ENCODE assay signal across 25 cellular contexts in genomic region chr15:74336061-74337005, GRCh38. TPM values are rescaled to one million over a fixed set of nuclear protein-coding genes. Genes with fewer than 3 reads are reported as not detected.
DNase-seq lines count a peak whose midpoint lies in the region; ATAC-seq, FAIRE-seq and TF ChIP-seq lines count a peak whose summit lies in the region.
"Had no signal": no experiment of that assay in that cellular context is flagged by ENCODE, and none has a peak within 500 bp of the region (broad histone marks: within the 10 kb centered on the region; RNA-seq: fewer than 3 reads in every experiment).

No MANE protein-coding gene starts in this region.

- H3K36me3 Mint-ChIP-seq in WTC11: no peaks in the 10 kb centered on the region
- H3K36me3 Mint-ChIP-seq in immature natural killer cell: no peaks in the 10 kb centered on the region
- H3K36me3 Mint-ChIP-seq in activated CD4-positive, alpha-beta memory T cell treated with anti-CD3 and anti-CD28 coated beads, Interleukin-2, amount 10 ng/mL, durations not matched to agents 7 days and 5 days (ENCODE audit: low read depth): no peaks in the 10 kb centered on the region
- H3K36me3 Mint-ChIP-seq: naive thymus-derived CD8-positive, alpha-beta T cell had no signal

- H3K4me3 Mint-ChIP-seq in WTC11 (no peak overlapping the region), immature natural killer cell (no peak overlapping the region)
- H3K4me3 Mint-ChIP-seq in activated CD4-positive, alpha-beta memory T cell treated with anti-CD3 and anti-CD28 coated beads, Interleukin-2, amount 10 ng/mL, durations not matched to agents 7 days and 5 days: no peak overlapping the region
- H3K4me3 Mint-ChIP-seq: naive thymus-derived CD8-positive, alpha-beta T cell had no signal

- H3K36me3 ChIP-seq in HepG2 (replicated peaks in 1 of 2; ENCODE audit: control insufficient read depth in 1 of 2, insufficient read depth in 2 of 2, low read length in 2 of 2) (no peaks in the 10 kb centered on the region), right lobe of liver (no peaks in the 10 kb centered on the region)
- H3K36me3 ChIP-seq: ascending aorta, heart right ventricle, tibial artery had no signal

- H4K20me1 ChIP-seq in HepG2 (ENCODE audit: insufficient read depth, low read length): no peaks in the 10 kb centered on the region

- WGBS in HepG2 (ENCODE audit: low lambda C conversion rate): 26% methylated on average over 8 of the region's 9 CpGs
- WGBS in right lobe of liver (ENCODE audit: insufficient coverage, low coverage, low lambda C conversion rate, missing lambda C conversion rate): 63% methylated on average over 3 of the region's 9 CpGs

- no peak for TF ChIP-seq RAD21 in HepG2 (CRISPR knock-in tag; IDR thresholded peaks at IDR 0.05)

- H3K27me3 Mint-ChIP-seq in WTC11 (ENCODE audit: low read depth) (peaks cover 3% of the 10 kb centered on the region), immature natural killer cell (ENCODE audit: low read depth in 3 of 3) (peaks cover 3 to 4% (median 3%) of the 10 kb centered on the region in 3 donors)
- H3K27me3 Mint-ChIP-seq in activated CD4-positive, alpha-beta memory T cell treated with anti-CD3 and anti-CD28 coated beads, Interleukin-2, amount 10 ng/mL, durations not matched to agents 7 days and 5 days: peaks cover 5% of the 10 kb centered on the region
- H3K27me3 Mint-ChIP-seq: naive thymus-derived CD8-positive, alpha-beta T cell had no signal

- TF ChIP-seq CTCF in HepG2 (CRISPR knock-in tag; IDR thresholded peaks at IDR 0.05) (no peak), right lobe of liver (IDR thresholded peaks at IDR 0.05) (no peak), WTC11 (IDR thresholded peaks at IDR 0.05) (no peak), foreskin fibroblast (IDR thresholded peaks at IDR 0.05; ENCODE audit: low read depth, low read length) (no peak)

- CTCF ChIA-PET in HepG2 (lab: Yijun Ruan, JAX; ENCODE audit: low intra/inter-chr PET ratio, low total read pairs): no interaction called here
- CTCF ChIA-PET in WTC11 (lab: Charles Lee): interaction anchor here (0.6 to 2.2 kb wide), 9 partner anchors 13 to 363 kb away, joined by 3 to 6 read pairs (median 5); no protein-coding TSS in a partner anchor
- CTCF ChIA-PET in activated CD4-positive, alpha-beta memory T cell treated with anti-CD3 and anti-CD28 coated beads, Interleukin-2, amount 10 ng/mL, durations not matched to agents 7 days and 5 days (lab: Charles Lee): no interaction called here

- H3K9me3 ChIP-seq in HepG2 (ENCODE audit: low read length): no peaks in the 10 kb centered on the region
- no peaks in the 10 kb centered on the region for H3K9me3 ChIP-seq in right lobe of liver
- H3K9me3 ChIP-seq: ascending aorta, heart right ventricle, tibial artery had no signal

- no peaks in the 10 kb centered on the region for H3K79me2 ChIP-seq in HepG2 (ENCODE audit: insufficient read depth, low read length)
- H3K79me2 ChIP-seq: parathyroid adenoma had no signal

- no peak for TF ChIP-seq EP300 in HepG2 (IDR thresholded peaks at IDR 0.05; ENCODE audit: low read depth in 2 of 2, low read length in 2 of 2)
- TF ChIP-seq EP300 in HepG2 (CRISPR knock-in tag; IDR thresholded peaks at IDR 0.05; ENCODE audit: borderline replicate concordance): no peak

- BruUV-seq in HepG2 (replicated peaks; lab: Mats Ljungman, UMichigan): no TSS peak

- H3K9me3 Mint-ChIP-seq in WTC11 (no peaks in the 10 kb centered on the region), immature natural killer cell (no peaks in the 10 kb centered on the region)
- H3K9me3 Mint-ChIP-seq in activated CD4-positive, alpha-beta memory T cell treated with anti-CD3 and anti-CD28 coated beads, Interleukin-2, amount 10 ng/mL, durations not matched to agents 7 days and 5 days: no peaks in the 10 kb centered on the region

- no peak for ATAC-seq in HepG2
- no peak for ATAC-seq in right lobe of liver
- ATAC-seq in WTC11: peak; percentile 52; the same call in 1 of the 2 replicates
- ATAC-seq: activated CD4-positive, CD25-positive, alpha-beta regulatory T cell treated with anti-CD3 and anti-CD28 coated beads, Interleukin-2, amount 50 U/mL, for 24 hours; heart right ventricle; naive thymus-derived CD8-positive, alpha-beta T cell; Right ventricle myocardium inferior had no signal

- FAIRE-seq in HepG2 (lab: Jason Lieb, UNC): no peak
- FAIRE-seq: A204.1, HTR-8/SVneo, islet of Langerhans had no signal

- H3K27ac Mint-ChIP-seq in WTC11: no peak overlapping the region
- H3K27ac Mint-ChIP-seq in immature natural killer cell: no peak overlapping the region
- H3K27ac Mint-ChIP-seq in activated CD4-positive, alpha-beta memory T cell treated with anti-CD3 and anti-CD28 coated beads, Interleukin-2, amount 10 ng/mL, durations not matched to agents 7 days and 5 days: no peak overlapping the region

- intact Hi-C loops in HepG2 (cut with micrococcal nuclease; ENCODE audit: unreplicated experiment): no loop called here
- intact Hi-C loops in right lobe of liver (cut with DNase I): no loop called here

- peaks cover 2 to 50% of the 10 kb centered on the region in 2 experiments; a peak in 3 of 5 replicates for H3K27me3 ChIP-seq in HepG2 (ENCODE audit: control insufficient read depth in 1 of 2, insufficient read depth in 2 of 2, low read length in 2 of 2)
- no peaks in the 10 kb centered on the region for H3K27me3 ChIP-seq in right lobe of liver
- H3K27me3 ChIP-seq: ascending aorta, heart right ventricle, tibial artery had no signal

- H3K4me1 Mint-ChIP-seq in WTC11: no peaks in the 10 kb centered on the region
- no peaks in the 10 kb centered on the region for H3K4me1 Mint-ChIP-seq in immature natural killer cell
- no peaks in the 10 kb centered on the region for H3K4me1 Mint-ChIP-seq in activated CD4-positive, alpha-beta memory T cell treated with anti-CD3 and anti-CD28 coated beads, Interleukin-2, amount 10 ng/mL, durations not matched to agents 7 days and 5 days
- H3K4me1 Mint-ChIP-seq: naive thymus-derived CD8-positive, alpha-beta T cell had no signal

- H3K4me2 ChIP-seq in HepG2 (ENCODE audit: low read depth, low read length): no peak overlapping the region
- H3K4me2 ChIP-seq: smooth muscle cell had no signal

- no peak for DNase-seq in HepG2 (ENCODE audit: low spot score)
- no peak for DNase-seq in right lobe of liver
- no peak for DNase-seq in WTC11 (ENCODE audit: low spot score)
- DNase-seq in foreskin fibroblast: peak; percentile 38 to 63
- no peak for DNase-seq in immature natural killer cell
- no peak for DNase-seq in activated CD4-positive, alpha-beta memory T cell treated with anti-CD3 and anti-CD28 coated beads, Interleukin-2, amount 10 ng/mL, durations not matched to agents 7 days and 5 days
- no peak for DNase-seq in dermis blood vessel endothelial cell
- no peak for DNase-seq in stimulated activated CD4-positive, alpha-beta T cell treated with anti-CD3 and anti-CD28 coated beads, Interleukin-4, amount 100 ng/mL, for 24 hours
- DNase-seq: activated effector memory CD4-positive, alpha-beta T cell treated with Interleukin-2 at 50 U/mL for 16 hours; heart right ventricle; mammary epithelial cell; NCI-H187 treated with DMSO at 0.1 percent for 48 hours; NCI-H446 treated with DMSO at 0.1 percent for 48 hours had no signal

- in situ Hi-C loops in HepG2 (cut with HindIII; ENCODE audit: extremely low pct_ligation_motif_present, low pct_unique_long_range_greater_than_20kb): no loop called here

- H2AFZ ChIP-seq in HepG2 (ENCODE audit: low read length): no peak overlapping the region
- H2AFZ ChIP-seq: parathyroid adenoma had no signal

- H3K9ac ChIP-seq in HepG2 (ENCODE audit: insufficient read depth, low read depth, low read length): no peak overlapping the region
- H3K9ac ChIP-seq: parathyroid adenoma had no signal

- POLR2A ChIA-PET in HepG2 (lab: Yijun Ruan, JAX): no interaction called here
- POLR2A ChIA-PET in WTC11 (lab: Charles Lee): no interaction called here
- POLR2A ChIA-PET in activated CD4-positive, alpha-beta memory T cell treated with anti-CD3 and anti-CD28 coated beads, Interleukin-2, amount 10 ng/mL, durations not matched to agents 7 days and 5 days (lab: Charles Lee): no interaction called here

- H3K27ac ChIP-seq in HepG2 (ENCODE audit: extremely low read length, insufficient read depth, low read length): no peak overlapping the region
- no peak overlapping the region for H3K27ac ChIP-seq in right lobe of liver
- H3K27ac ChIP-seq: ascending aorta, C4-2B, heart right ventricle, parathyroid adenoma, tibial artery had no signal

- TF ChIP-seq POLR2A in HepG2 (IDR thresholded peaks at IDR 0.05; ENCODE audit: insufficient read depth in 1 of 2, low read depth in 2 of 2, low read length in 2 of 2): no peak
- no peak for TF ChIP-seq POLR2A in right lobe of liver (IDR thresholded peaks at IDR 0.05)

- H3K4me1 ChIP-seq in HepG2 (ENCODE audit: insufficient read depth, low read length): no peaks in the 10 kb centered on the region
- H3K4me1 ChIP-seq in right lobe of liver: no peaks in the 10 kb centered on the region
- H3K4me1 ChIP-seq: ascending aorta, heart right ventricle, parathyroid adenoma, tibial artery had no signal

- H3K4me3 ChIP-seq in HepG2 (replicated peaks in 1 of 3; ENCODE audit: insufficient read depth in 1 of 3, low read depth in 2 of 3, low read length in 3 of 3) (no peak overlapping the region), right lobe of liver (no peak overlapping the region), foreskin fibroblast (ENCODE audit: low read depth in 1 of 2, low read length in 2 of 2) (no peak overlapping the region)
- H3K4me3 ChIP-seq: ascending aorta, heart right ventricle, smooth muscle cell, tibial artery had no signal

RNA-seq across cellular contexts. Expression of gene CYP11A1, which starts 31.1 kb away (rescaled TPM):
- 0.66 and 0.86 TPM in 2 replicates for total RNA-seq in HepG2 (2016; rRNA removed; fragmentation: Illumina TruSeq; extraction: Trizol)
- 0.30 and 0.62 TPM in 2 replicates for total RNA-seq in HepG2 (2016; cell fraction: cytosol; rRNA removed; fragmentation: Illumina TruSeq; extraction: Trizol; ENCODE audit: low read depth)
- 0.43 and 0.71 TPM in 2 replicates for total RNA-seq in HepG2 (2016; cell fraction: insoluble cytoplasmic fraction; rRNA removed; fragmentation: Illumina TruSeq; extraction: Trizol)
- total RNA-seq in HepG2 (2016; cell fraction: membrane; rRNA removed; fragmentation: Illumina TruSeq; extraction: Trizol): 0.65 and 0.74 TPM in 2 replicates
- total RNA-seq in HepG2 (2016; cell fraction: nucleus; rRNA removed; fragmentation: Illumina TruSeq; extraction: Trizol): 0.40 and 0.66 TPM in 2 replicates
- polyA plus RNA-seq in HepG2 (2011; rRNA removed): 0.92 and 1.4 TPM in 2 replicates
- 0.98 and 1.0 TPM in 2 replicates for polyA plus RNA-seq in HepG2 (2011; cell fraction: cytosol; rRNA removed)
- polyA plus RNA-seq in HepG2 (2011; cell fraction: nucleus; rRNA removed): 1.5 and 1.8 TPM in 2 replicates
- polyA plus RNA-seq in HepG2 (2012): 0.54 and 0.73 TPM in 2 replicates
- polyA plus RNA-seq in HepG2 (2016; cell fraction: cytosol; fragmentation: Illumina TruSeq; extraction: Trizol; ENCODE audit: low read depth): 0.26 and 0.61 TPM in 2 replicates
- polyA plus RNA-seq in HepG2 (2016; cell fraction: insoluble cytoplasmic fraction; fragmentation: Illumina TruSeq; extraction: Trizol; ENCODE audit: low read depth): 0.66 and 0.83 TPM in 2 replicates
- 0.36 and 0.45 TPM in 2 replicates for polyA plus RNA-seq in HepG2 (2016; cell fraction: membrane; fragmentation: Illumina TruSeq; extraction: Trizol; ENCODE audit: low read depth)
- polyA plus RNA-seq in HepG2 (2016; cell fraction: nucleus; fragmentation: Illumina TruSeq; extraction: Trizol; ENCODE audit: insufficient read depth, low read depth): 0.64 and 0.93 TPM in 2 replicates
- polyA minus RNA-seq in HepG2 (2011; rRNA and poly(A)+ RNA removed; ENCODE audit: low replicate concordance): 1.6 and 8.2 TPM in 2 replicates
- polyA minus RNA-seq in HepG2 (2011; cell fraction: cytosol; rRNA and poly(A)+ RNA removed): 0.99 TPM in 1 of 2 replicates, not detected in the other
- 0.39 and 0.87 TPM in 2 replicates for polyA minus RNA-seq in HepG2 (2011; cell fraction: nucleus; rRNA and poly(A)+ RNA removed)
- total RNA-seq in right lobe of liver: 1 to 10 TPM; 2.5 to 6.4 (median 2.8) TPM
- total RNA-seq in WTC11 (2021): 3.4 to 4.1 TPM (median 3.8 TPM) in 3 replicates
- not detected for polyA plus RNA-seq in immature natural killer cell
- not detected for total RNA-seq in activated CD4-positive, alpha-beta memory T cell treated with anti-CD3 and anti-CD28 coated beads, Interleukin-2, amount 10 ng/mL, durations not matched to agents 7 days and 5 days
- total RNA-seq in dermis blood vessel endothelial cell: not detected in 2 replicates
- total RNA-seq: naive thymus-derived CD8-positive, alpha-beta T cell; T-helper 1 cell treated with Interleukin-12 subunit alpha and Interleukin-12 subunit beta and Interleukin-4 antibody, amounts not matched to agents 30 ng/mL and 1 ng/mL, for 36 hours had no signal
- polyA plus RNA-seq: mammary epithelial cell; naive thymus-derived CD8-positive, alpha-beta T cell had no signal

Comparison
In these comparisons a context has a peak if more than half of its experiments do, and no peak if none do; other contexts are left out.
1. DNase-seq: peak in foreskin fibroblast (2 of 2); none in HepG2 (single experiment), right lobe of liver (0 of 3), WTC11 (single experiment), immature natural killer cell (0 of 3), activated CD4-positive, alpha-beta memory T cell treated with anti-CD3 and anti-CD28 coated beads, Interleukin-2, amount 10 ng/mL, durations not matched to agents 7 days and 5 days (single experiment), dermis blood vessel endothelial cell (single experiment) and stimulated activated CD4-positive, alpha-beta T cell treated with anti-CD3 and anti-CD28 coated beads, Interleukin-4, amount 100 ng/mL, for 24 hours (single experiment).
2. Of the 50 proteins assayed by ChIP-seq in both HepG2 and WTC11: peak only in HepG2: none; only in WTC11: ZNF121; in both: none; in neither: 49.